In the genomic region with DNA sequence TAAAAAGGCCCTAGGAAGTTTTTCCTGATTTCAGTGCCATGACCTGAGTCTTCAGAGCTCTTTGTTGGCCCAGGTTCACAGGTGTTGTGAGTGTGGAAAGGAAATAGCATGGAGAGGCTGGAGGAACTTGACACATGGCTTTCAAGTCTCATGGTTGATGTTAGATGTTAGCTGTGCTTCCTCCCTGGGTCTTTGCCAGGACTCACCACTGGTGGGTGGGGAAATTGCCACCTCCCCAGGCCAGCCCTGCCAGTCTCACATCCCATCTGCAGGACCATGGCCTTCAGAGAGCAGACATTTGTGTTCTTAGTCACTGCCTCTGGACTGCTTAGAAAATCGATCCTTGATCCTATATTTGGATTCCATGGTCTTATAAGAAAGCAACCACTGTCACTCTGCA, we compare ENCODE assay signal across 18 cellular contexts.
"Had no signal": no experiment of that assay in that cellular context is flagged by ENCODE, and none has a peak within 500 bp of the region (broad histone marks: within the 10 kb centered on the region; RNA-seq: fewer than 3 reads in every experiment).

No MANE protein-coding gene starts in this region.

- H3K27me3 Mint-ChIP-seq: activated CD4-positive, alpha-beta memory T cell treated with anti-CD3 and anti-CD28 coated beads for 36 hours; activated naive CD8-positive, alpha-beta T cell treated with anti-CD3 and anti-CD28 coated beads for 36 hours; activated T-helper 17 cell treated with anti-CD3 and anti-CD28 coated beads, Interleukin-2, amount 50 U/mL, for 72 hours; effector memory CD8-positive, alpha-beta T cell; naive B cell; stimulated activated naive CD8-positive, alpha-beta T cell treated with anti-CD3 and anti-CD28 coated beads, Interleukin-15, Interleukin-2, amounts not matched to agents 100 ng/mL and 50 ng/mL, for 24 hours had no signal

- H3K4me3 Mint-ChIP-seq: activated CD4-positive, alpha-beta memory T cell treated with anti-CD3 and anti-CD28 coated beads for 36 hours; activated naive CD8-positive, alpha-beta T cell treated with anti-CD3 and anti-CD28 coated beads for 36 hours; activated T-helper 17 cell treated with anti-CD3 and anti-CD28 coated beads, Interleukin-2, amount 50 U/mL, for 72 hours; effector memory CD8-positive, alpha-beta T cell; naive B cell; neural progenitor cell; stimulated activated naive CD8-positive, alpha-beta T cell treated with anti-CD3 and anti-CD28 coated beads, Interleukin-15, Interleukin-2, amounts not matched to agents 100 ng/mL and 50 ng/mL, for 24 hours had no signal

- H3K36me3 Mint-ChIP-seq: activated CD4-positive, alpha-beta memory T cell treated with anti-CD3 and anti-CD28 coated beads for 36 hours; naive B cell; neural progenitor cell had no signal

- ATAC-seq: activated T-helper 17 cell treated with anti-CD3 and anti-CD28 coated beads, Interleukin-2, amount 50 U/mL, for 72 hours; effector memory CD8-positive, alpha-beta T cell; lower lobe of right lung had no signal

- DNase-seq: activated CD4-positive, alpha-beta memory T cell treated with anti-CD3 and anti-CD28 coated beads for 36 hours; activated CD4-positive, alpha-beta T cell treated with anti-CD3 and anti-CD28 coated beads for 4 hours; activated naive CD4-positive, alpha-beta T cell; activated naive CD8-positive, alpha-beta T cell treated with anti-CD3 and anti-CD28 coated beads for 36 hours; activated T-cell treated with anti-CD3 and anti-CD28 coated beads, Interleukin-2, amount 50 U/mL, for 1 hour; amniotic stem cell; effector memory CD8-positive, alpha-beta T cell; lower lobe of right lung; midbrain; naive B cell; T-helper 2 cell had no signal

- H3K9me3 ChIP-seq: lower lobe of right lung, prostate gland, right atrium auricular region, tibial nerve, vagina had no signal

- H3K9me3 Mint-ChIP-seq: activated CD4-positive, alpha-beta memory T cell treated with anti-CD3 and anti-CD28 coated beads for 36 hours; activated naive CD8-positive, alpha-beta T cell treated with anti-CD3 and anti-CD28 coated beads for 36 hours; activated T-helper 17 cell treated with anti-CD3 and anti-CD28 coated beads, Interleukin-2, amount 50 U/mL, for 72 hours; effector memory CD8-positive, alpha-beta T cell; naive B cell; stimulated activated naive CD8-positive, alpha-beta T cell treated with anti-CD3 and anti-CD28 coated beads, Interleukin-15, Interleukin-2, amounts not matched to agents 100 ng/mL and 50 ng/mL, for 24 hours had no signal

- H3K4me1 Mint-ChIP-seq: activated T-helper 17 cell treated with anti-CD3 and anti-CD28 coated beads, Interleukin-2, amount 50 U/mL, for 72 hours; naive B cell had no signal

- H3K27ac Mint-ChIP-seq: activated CD4-positive, alpha-beta memory T cell treated with anti-CD3 and anti-CD28 coated beads for 36 hours; activated naive CD8-positive, alpha-beta T cell treated with anti-CD3 and anti-CD28 coated beads for 36 hours; activated T-helper 17 cell treated with anti-CD3 and anti-CD28 coated beads, Interleukin-2, amount 50 U/mL, for 72 hours; effector memory CD8-positive, alpha-beta T cell; naive B cell; neural progenitor cell; stimulated activated naive CD8-positive, alpha-beta T cell treated with anti-CD3 and anti-CD28 coated beads, Interleukin-15, Interleukin-2, amounts not matched to agents 100 ng/mL and 50 ng/mL, for 24 hours had no signal
